Comparison of ENCODE assay signal across 9 cellular contexts in the genomic region with DNA sequence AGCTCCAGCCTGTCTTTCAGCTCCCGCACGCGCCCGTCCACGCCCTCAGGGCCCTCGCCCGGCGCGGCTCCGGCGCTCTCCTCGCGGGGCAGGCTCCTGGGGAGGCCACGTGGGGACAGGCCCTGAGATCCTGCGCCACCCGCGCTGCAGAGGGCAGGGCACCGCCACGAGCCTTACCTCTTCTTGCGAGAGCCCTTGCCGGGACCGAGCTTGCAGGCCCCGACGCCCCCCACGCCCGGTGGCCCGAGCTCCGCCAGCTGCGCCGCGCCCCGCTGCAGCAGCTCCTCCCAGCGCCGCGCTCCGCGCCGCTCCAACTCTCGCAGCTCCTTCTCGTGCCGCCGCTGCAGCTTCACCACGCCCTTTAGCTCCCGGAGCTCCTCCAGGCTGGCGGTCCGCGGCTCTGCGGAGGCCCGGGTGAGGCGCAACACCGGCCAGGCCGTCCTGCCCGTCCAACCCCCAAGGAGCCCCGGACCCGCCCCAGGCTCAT. TPM values are rescaled to one million over a fixed set of nuclear protein-coding genes. Genes with fewer than 3 reads are reported as not detected.
DNase-seq lines count a peak whose midpoint lies in the region; ATAC-seq and TF ChIP-seq lines count a peak whose summit lies in the region.
"Had no signal": no experiment of that assay in that cellular context is flagged by ENCODE, and none has a peak within 500 bp of the region (broad histone marks: within the 10 kb centered on the region; RNA-seq: fewer than 3 reads in every experiment).

No MANE protein-coding gene starts in this region.

- no peak for ATAC-seq in thoracic aorta (ENCODE audit: insufficient number of reproducible peaks, low FRiP score, low read depth)

- peaks cover 66% of the 10 kb centered on the region for H3K27me3 ChIP-seq in iPS-20b (ENCODE audit: insufficient read depth, low read length)
- H3K27me3 ChIP-seq in thoracic aorta (replicated peaks; ENCODE audit: insufficient read depth) = no peaks in the 10 kb centered on the region
- H3K27me3 ChIP-seq in effector memory CD4-positive, alpha-beta T cell (replicated peaks; ENCODE audit: control insufficient read depth, insufficient read depth, low read length, poor library complexity, severe bottlenecking) = no peaks in the 10 kb centered on the region
- H3K27me3 ChIP-seq: BLaER1 had no signal

- H3K36me3 Mint-ChIP-seq in activated T-helper 2 cell treated with anti-CD3 and anti-CD28 coated beads, Interferon-gamma antibody, Interleukin-2, Interleukin-4, amounts not matched to agents 10 μg/mL and 5 μg/mL and 100 μg/mL, durations not matched to agents 14 hours and 24 hours and 36 hours (ENCODE audit: low read depth) = peaks cover 25% of the 10 kb centered on the region

- no peaks in the 10 kb centered on the region for H3K4me1 Mint-ChIP-seq in activated T-helper 2 cell treated with anti-CD3 and anti-CD28 coated beads, Interferon-gamma antibody, Interleukin-2, Interleukin-4, amounts not matched to agents 10 μg/mL and 5 μg/mL and 100 μg/mL, durations not matched to agents 14 hours and 24 hours and 36 hours (ENCODE audit: low read depth)

- no peak overlapping the region for H3K9ac ChIP-seq in iPS-20b (ENCODE audit: low read depth, low read length)
- H3K9ac ChIP-seq: BLaER1 had no signal

- H3K9me3 ChIP-seq in iPS-20b (ENCODE audit: insufficient read depth, low read depth, low read length) = no peaks in the 10 kb centered on the region
- H3K9me3 ChIP-seq in thoracic aorta = no peaks in the 10 kb centered on the region
- H3K9me3 ChIP-seq in effector memory CD4-positive, alpha-beta T cell (ENCODE audit: control insufficient read depth, low read length) = no peaks in the 10 kb centered on the region
- H3K9me3 ChIP-seq: BLaER1 had no signal

- H3K27me3 Mint-ChIP-seq in activated T-helper 2 cell treated with anti-CD3 and anti-CD28 coated beads, Interferon-gamma antibody, Interleukin-2, Interleukin-4, amounts not matched to agents 10 μg/mL and 5 μg/mL and 100 μg/mL, durations not matched to agents 14 hours and 24 hours and 36 hours (ENCODE audit: low read depth) = no peaks in the 10 kb centered on the region

- no peak for TF ChIP-seq CTCF in thoracic aorta (IDR thresholded peaks at IDR 0.05)

- no peak overlapping the region for H3K27ac Mint-ChIP-seq in activated T-helper 2 cell treated with anti-CD3 and anti-CD28 coated beads, Interferon-gamma antibody, Interleukin-2, Interleukin-4, amounts not matched to agents 10 μg/mL and 5 μg/mL and 100 μg/mL, durations not matched to agents 14 hours and 24 hours and 36 hours

- peak; percentile 26 for DNase-seq in NCI-H1092 (lab: John Stamatoyannopoulos, UW)
- no peak for DNase-seq in NCI-H1092 treated with DMSO at 0.1 percent for 48 hours (lab: John Stamatoyannopoulos, UW)
- peak; percentile 81 for DNase-seq in astrocyte of the hippocampus (ENCODE audit: low read depth, low spot score)
- no peak for DNase-seq in thoracic aorta (ENCODE audit: low spot score)
- no peak for DNase-seq in activated T-helper 2 cell treated with anti-CD3 and anti-CD28 coated beads, Interferon-gamma antibody, Interleukin-2, Interleukin-4, amounts not matched to agents 10 μg/mL and 5 μg/mL and 100 μg/mL, durations not matched to agents 14 hours and 24 hours and 36 hours (ENCODE audit: low spot score)
- DNase-seq in effector memory CD4-positive, alpha-beta T cell = no peak
- DNase-seq in effector CD8-positive, alpha-beta T cell (lab: John Stamatoyannopoulos, UW) = no peak

- H3K36me3 ChIP-seq in iPS-20b (ENCODE audit: insufficient read depth, low read depth, low read length) = no peaks in the 10 kb centered on the region
- no peaks in the 10 kb centered on the region for H3K36me3 ChIP-seq in thoracic aorta
- H3K36me3 ChIP-seq in effector memory CD4-positive, alpha-beta T cell (ENCODE audit: control insufficient read depth, insufficient read depth, low read length) = peaks cover 67% of the 10 kb centered on the region

- H3K27ac ChIP-seq in iPS-20b (ENCODE audit: low read length) = no peak overlapping the region
- H3K27ac ChIP-seq in thoracic aorta = no peak overlapping the region
- no peak overlapping the region for H3K27ac ChIP-seq in effector memory CD4-positive, alpha-beta T cell (ENCODE audit: insufficient read depth, low read length, poor library complexity, severe bottlenecking)
- H3K27ac ChIP-seq: BLaER1 had no signal

- peak overlapping the region; percentile 58; the same call in 1 of the 2 replicates for H3K4me3 ChIP-seq in iPS-20b (ENCODE audit: low read length)
- peak overlapping the region; percentile 66 for H3K4me3 ChIP-seq in thoracic aorta
- no peak overlapping the region for H3K4me3 ChIP-seq in effector memory CD4-positive, alpha-beta T cell (ENCODE audit: insufficient read depth, low read depth, low read length, poor library complexity, severe bottlenecking)
- H3K4me3 ChIP-seq: BLaER1 had no signal

- no peaks in the 10 kb centered on the region for H3K9me3 Mint-ChIP-seq in activated T-helper 2 cell treated with anti-CD3 and anti-CD28 coated beads, Interferon-gamma antibody, Interleukin-2, Interleukin-4, amounts not matched to agents 10 μg/mL and 5 μg/mL and 100 μg/mL, durations not matched to agents 14 hours and 24 hours and 36 hours

- H3K4me1 ChIP-seq in iPS-20b (ENCODE audit: insufficient read depth, low read length) (peaks cover 12% of the 10 kb centered on the region), thoracic aorta (ENCODE audit: control insufficient read depth in 1 of 2, low read depth in 2 of 2) (peaks cover 0 to 3% of the 10 kb centered on the region in 2 donors)
- no peaks in the 10 kb centered on the region for H3K4me1 ChIP-seq in effector memory CD4-positive, alpha-beta T cell (ENCODE audit: control insufficient read depth, insufficient read depth, low read length, poor library complexity, severe bottlenecking)

- no peak overlapping the region for H3K4me3 Mint-ChIP-seq in activated T-helper 2 cell treated with anti-CD3 and anti-CD28 coated beads, Interferon-gamma antibody, Interleukin-2, Interleukin-4, amounts not matched to agents 10 μg/mL and 5 μg/mL and 100 μg/mL, durations not matched to agents 14 hours and 24 hours and 36 hours (ENCODE audit: low read depth)

- intact Hi-C loops in activated T-helper 2 cell treated with anti-CD3 and anti-CD28 coated beads, Interferon-gamma antibody, Interleukin-2, Interleukin-4, amounts not matched to agents 10 μg/mL and 5 μg/mL and 100 μg/mL, durations not matched to agents 14 hours and 24 hours and 36 hours (cut with micrococcal nuclease) = no loop called here

RNA-seq across cellular contexts. Expression of gene ANKRD63, which starts 8.3 kb away (rescaled TPM):
- not detected for total RNA-seq in thoracic aorta
- 0.41 and 0.48 TPM in 2 replicates for total RNA-seq in activated T-helper 2 cell treated with anti-CD3 and anti-CD28 coated beads, Interferon-gamma antibody, Interleukin-2, Interleukin-4, amounts not matched to agents 10 μg/mL and 5 μg/mL and 100 μg/mL, durations not matched to agents 14 hours and 24 hours and 36 hours

RNA-seq across cellular contexts. Expression of gene PLCB2, which starts 16.6 kb away (rescaled TPM):
- total RNA-seq in thoracic aorta = 10 to 100 TPM; 17.7 to 32.4 TPM
- total RNA-seq in activated T-helper 2 cell treated with anti-CD3 and anti-CD28 coated beads, Interferon-gamma antibody, Interleukin-2, Interleukin-4, amounts not matched to agents 10 μg/mL and 5 μg/mL and 100 μg/mL, durations not matched to agents 14 hours and 24 hours and 36 hours = 96.3 and 98.9 TPM in 2 replicates

RNA-seq across cellular contexts. Expression of gene INAFM2, which starts 32.4 kb away (rescaled TPM):
- 10 to 100 TPM; 63.8 to 79.2 TPM for total RNA-seq in thoracic aorta
- 16.7 and 17.9 TPM in 2 replicates for total RNA-seq in activated T-helper 2 cell treated with anti-CD3 and anti-CD28 coated beads, Interferon-gamma antibody, Interleukin-2, Interleukin-4, amounts not matched to agents 10 μg/mL and 5 μg/mL and 100 μg/mL, durations not matched to agents 14 hours and 24 hours and 36 hours

RNA-seq across cellular contexts. Expression of gene CCDC9B, which starts 49.6 kb away (rescaled TPM):
- total RNA-seq in thoracic aorta = 10 to 100 TPM; 30.1 to 57.1 TPM
- total RNA-seq in activated T-helper 2 cell treated with anti-CD3 and anti-CD28 coated beads, Interferon-gamma antibody, Interleukin-2, Interleukin-4, amounts not matched to agents 10 μg/mL and 5 μg/mL and 100 μg/mL, durations not matched to agents 14 hours and 24 hours and 36 hours = 0.34 and 0.41 TPM in 2 replicates

RNA-seq across cellular contexts. Expression of gene PAK6, which starts 52.3 kb away (rescaled TPM):
- under 1 TPM; 0.68 to 0.78 TPM for total RNA-seq in thoracic aorta
- total RNA-seq in activated T-helper 2 cell treated with anti-CD3 and anti-CD28 coated beads, Interferon-gamma antibody, Interleukin-2, Interleukin-4, amounts not matched to agents 10 μg/mL and 5 μg/mL and 100 μg/mL, durations not matched to agents 14 hours and 24 hours and 36 hours = 0.27 and 0.78 TPM in 2 replicates

Comparison
In these comparisons a context has a peak if more than half of its experiments do, and no peak if none do; other contexts are left out.
1. DNase-seq: peak in NCI-H1092 (single experiment) and astrocyte of the hippocampus (single experiment); none in NCI-H1092 treated with DMSO at 0.1 percent for 48 hours (single experiment), thoracic aorta (single experiment), activated T-helper 2 cell treated with anti-CD3 and anti-CD28 coated beads, Interferon-gamma antibody, Interleukin-2, Interleukin-4, amounts not matched to agents 10 μg/mL and 5 μg/mL and 100 μg/mL, durations not matched to agents 14 hours and 24 hours and 36 hours (single experiment), effector memory CD4-positive, alpha-beta T cell (0 of 3) and effector CD8-positive, alpha-beta T cell (single experiment).